ENCODE assay signal across 35 cellular contexts in genomic region chr6:153645326-153645725, GRCh38.
DNase-seq lines count a peak whose midpoint lies in the region; ATAC-seq, FAIRE-seq and TF ChIP-seq lines count a peak whose summit lies in the region.
"Had no signal": no experiment of that assay in that cellular context is flagged by ENCODE, and none has a peak within 500 bp of the region (broad histone marks: within the 10 kb centered on the region; RNA-seq: fewer than 3 reads in every experiment).

No MANE protein-coding gene starts in this region.

- TF ChIP-seq CTCF in HepG2 (CRISPR knock-in tag; IDR thresholded peaks at IDR 0.05), result no peak
- no peak for TF ChIP-seq CTCF in right lobe of liver (IDR thresholded peaks at IDR 0.05)
- no peak for TF ChIP-seq CTCF in IMR-90 (conservative IDR thresholded peaks at IDR 0.05; ENCODE audit: low read depth, low read length)
- TF ChIP-seq CTCF in H1 (IDR thresholded peaks at IDR 0.05; ENCODE audit: control extremely low read depth in 1 of 3, insufficient read depth in 1 of 3, low read depth in 1 of 3, low read length in 3 of 3), result no peak
- no peak for TF ChIP-seq CTCF in nephron progenitor cell (IDR thresholded peaks at IDR 0.05)

- TF ChIP-seq RAD21 in HepG2 (CRISPR knock-in tag; IDR thresholded peaks at IDR 0.05) (no peak), IMR-90 (IDR thresholded peaks at IDR 0.05; ENCODE audit: low read length) (no peak), H1 (IDR thresholded peaks at IDR 0.05 in 1 of 2, conservative IDR thresholded peaks at IDR 0.05 in 1 of 2; ENCODE audit: low read depth in 2 of 2, low read length in 2 of 2) (no peak)

- H2BK5ac ChIP-seq in IMR-90 (ENCODE audit: low read depth, low read length, poor library complexity, severe bottlenecking), result no peak overlapping the region
- no peak overlapping the region for H2BK5ac ChIP-seq in H1 (ENCODE audit: low read depth, low read length)

- H3K56ac ChIP-seq in IMR-90 (ENCODE audit: extremely low read depth, insufficient read depth, low read length) (no peak overlapping the region), H1 (replicated peaks; ENCODE audit: insufficient read length, low read depth, low read length) (no peak overlapping the region)

- intact Hi-C loops in HepG2 (cut with micrococcal nuclease; ENCODE audit: unreplicated experiment), result no loop called here
- intact Hi-C loops in right lobe of liver (cut with DNase I), result no loop called here
- intact Hi-C loops in IMR-90 (cut with micrococcal nuclease), result no loop called here

- H3K27me3 Mint-ChIP-seq in nephron progenitor cell (ENCODE audit: low read depth, poor library complexity), result no peaks in the 10 kb centered on the region
- H3K27me3 Mint-ChIP-seq: B cell; CD4-positive, alpha-beta memory T cell; CD4-positive, alpha-beta T cell; CD4-positive, CD25-positive, alpha-beta regulatory T cell; CD8-positive, alpha-beta memory T cell had no signal

- H3K4me3 Mint-ChIP-seq in nephron progenitor cell, result no peak overlapping the region
- H3K4me3 Mint-ChIP-seq: B cell; CD14-positive monocyte; CD4-positive, alpha-beta memory T cell; CD4-positive, alpha-beta T cell; CD4-positive, CD25-positive, alpha-beta regulatory T cell; CD8-positive, alpha-beta memory T cell; CD8-positive, alpha-beta T cell had no signal

- H3K14ac ChIP-seq in IMR-90 (replicated peaks; ENCODE audit: low read depth, low read length), result no peak overlapping the region
- no peak overlapping the region for H3K14ac ChIP-seq in H1 (ENCODE audit: insufficient read length)

- no peaks in the 10 kb centered on the region for H3K4me1 Mint-ChIP-seq in nephron progenitor cell
- H3K4me1 Mint-ChIP-seq: B cell; CD14-positive monocyte; CD4-positive, alpha-beta memory T cell; CD4-positive, CD25-positive, alpha-beta regulatory T cell; CD8-positive, alpha-beta memory T cell had no signal

- H2BK20ac ChIP-seq in IMR-90 (ENCODE audit: low read depth, low read length) (no peak overlapping the region), H1 (ENCODE audit: low read length) (no peak overlapping the region)

- FAIRE-seq in HepG2 (lab: Jason Lieb, UNC), result no peak
- FAIRE-seq in H1 (lab: Jason Lieb, UNC), result no peak
- FAIRE-seq: A204.1, A549, D721Med had no signal

- no peak overlapping the region for H3K18ac ChIP-seq in IMR-90 (ENCODE audit: low read depth, low read length)
- H3K18ac ChIP-seq in H1 (ENCODE audit: extremely low read depth, low read length), result no peak overlapping the region

- H4K20me1 ChIP-seq in HepG2 (ENCODE audit: insufficient read depth, low read length), result no peaks in the 10 kb centered on the region
- H4K20me1 ChIP-seq in IMR-90 (ENCODE audit: insufficient read depth, low read length), result no peaks in the 10 kb centered on the region
- no peaks in the 10 kb centered on the region for H4K20me1 ChIP-seq in H1 (replicated peaks in 1 of 2; ENCODE audit: control insufficient read depth in 1 of 2, insufficient read depth in 2 of 2, low read length in 2 of 2)
- H4K20me1 ChIP-seq: BLaER1; BLaER1 treated with 17β-estradiol and CSF1 and Interleukin-3, amounts not matched to agents 10 nM and 100 nM had no signal

- H2BK12ac ChIP-seq in H1 (ENCODE audit: low read depth, low read length), result no peak overlapping the region

- H3K23ac ChIP-seq in IMR-90 (ENCODE audit: low read depth, low read length), result no peak overlapping the region
- H3K23ac ChIP-seq in H1 (ENCODE audit: insufficient read length), result no peak overlapping the region

- H2BK15ac ChIP-seq in IMR-90 (ENCODE audit: low read depth, low read length), result no peak overlapping the region
- H2BK15ac ChIP-seq in H1 (ENCODE audit: low read length), result no peak overlapping the region

- dilution Hi-C loops in IMR-90 (cut with HindIII; ENCODE audit: low sequenced_read_pairs, unreplicated experiment), result no loop called here

- WGBS in HepG2 (ENCODE audit: low lambda C conversion rate), result 5% methylated on average over 1 of the region's 1 CpG
- 75% methylated on average over 1 of the region's 1 CpG for WGBS in right lobe of liver (ENCODE audit: insufficient coverage, low coverage, low lambda C conversion rate, missing lambda C conversion rate)
- no CpG with 5 or more reads among the region's 1 CpG for WGBS in IMR-90 (ENCODE audit: extremely low coverage in 2 of 2, insufficient read length in 1 of 2), 2 experiments
- WGBS in H1 (ENCODE audit: extremely low coverage in 1 of 2, insufficient coverage in 1 of 2, insufficient read length in 1 of 2, insufficient replicate concordance in 2 of 2, low coverage in 1 of 2, low lambda C conversion rate in 2 of 2, missing lambda C conversion rate in 1 of 2), 2 experiments, result 95% methylated on average over 1 of the region's 1 CpG; no CpG with 5 or more reads in 1 of the 2 experiments

- H3K36me3 ChIP-seq in HepG2 (replicated peaks in 1 of 2; ENCODE audit: control insufficient read depth in 1 of 2, insufficient read depth in 2 of 2, low read length in 2 of 2) (no peaks in the 10 kb centered on the region), right lobe of liver (no peaks in the 10 kb centered on the region), IMR-90 (ENCODE audit: control insufficient read depth, insufficient read depth, low read length) (no peaks in the 10 kb centered on the region), H1 (ENCODE audit: control insufficient read depth in 2 of 4, insufficient read depth in 4 of 4, low read length in 3 of 4) (no peaks in the 10 kb centered on the region)
- H3K36me3 ChIP-seq: BE2C; BLaER1; BLaER1 treated with 17β-estradiol and CSF1 and Interleukin-3, amounts not matched to agents 10 nM and 100 nM had no signal

- H3K9me3 Mint-ChIP-seq in nephron progenitor cell, result no peaks in the 10 kb centered on the region
- H3K9me3 Mint-ChIP-seq: CD14-positive monocyte; CD4-positive, alpha-beta T cell had no signal

- H2AK5ac ChIP-seq in IMR-90 (ENCODE audit: low read depth, low read length) (no peak overlapping the region), H1 (ENCODE audit: low read depth, low read length) (no peak overlapping the region)

- H3K4me1 ChIP-seq in HepG2 (ENCODE audit: insufficient read depth, low read length) (no peaks in the 10 kb centered on the region), right lobe of liver (no peaks in the 10 kb centered on the region), IMR-90 (ENCODE audit: control insufficient read depth, insufficient read depth, low read length) (no peaks in the 10 kb centered on the region), H1 (replicated peaks in 1 of 4; ENCODE audit: control insufficient read depth in 3 of 4, insufficient read depth in 4 of 4, low read length in 3 of 4) (no peaks in the 10 kb centered on the region)
- H3K4me1 ChIP-seq: A549; BE2C; BLaER1; BLaER1 treated with 17β-estradiol and CSF1 and Interleukin-3, amounts not matched to agents 10 nM and 100 nM; Caco-2 had no signal

- CTCF ChIA-PET in HepG2 (lab: Yijun Ruan, JAX; ENCODE audit: low intra/inter-chr PET ratio, low total read pairs) (no interaction called here), IMR-90 (lab: Yijun Ruan, JAX) (no interaction called here), H1 (lab: Charles Lee; ENCODE audit: partially characterized antibody) (no interaction called here)

- H3K9me3 ChIP-seq in HepG2 (ENCODE audit: low read length) (no peaks in the 10 kb centered on the region), right lobe of liver (no peaks in the 10 kb centered on the region), IMR-90 (ENCODE audit: control insufficient read depth, insufficient read depth, low read length) (no peaks in the 10 kb centered on the region), H1 (ENCODE audit: insufficient read depth in 2 of 2, low read depth in 1 of 2, low read length in 1 of 2) (no peaks in the 10 kb centered on the region)
- H3K9me3 ChIP-seq: A549; BE2C; BLaER1; BLaER1 treated with 17β-estradiol and CSF1 and Interleukin-3, amounts not matched to agents 10 nM and 100 nM; Caco-2 had no signal

- BruUV-seq in HepG2 (replicated peaks; lab: Mats Ljungman, UMichigan) (no TSS peak), IMR-90 (replicated peaks; lab: Mats Ljungman, UMichigan) (no TSS peak)

- H3K79me1 ChIP-seq in IMR-90 (ENCODE audit: low read depth in 1 of 2, low read length in 2 of 2) (no peaks in the 10 kb centered on the region), H1 (ENCODE audit: low read depth, low read length) (no peaks in the 10 kb centered on the region)

- H3K9ac ChIP-seq in HepG2 (ENCODE audit: insufficient read depth, low read depth, low read length) (no peak overlapping the region), IMR-90 (ENCODE audit: low read depth, low read length) (no peak overlapping the region), H1 (replicated peaks in 1 of 4; ENCODE audit: extremely low read depth in 1 of 4, low read depth in 3 of 4, low read length in 3 of 4) (no peak overlapping the region)
- H3K9ac ChIP-seq: BLaER1; BLaER1 treated with 17β-estradiol and CSF1 and Interleukin-3, amounts not matched to agents 10 nM and 100 nM had no signal

- POLR2A ChIA-PET in HepG2 (lab: Yijun Ruan, JAX) (no interaction called here), IMR-90 (lab: Charles Lee; ENCODE audit: unreplicated experiment) (no interaction called here), H1 (lab: Charles Lee; ENCODE audit: partially characterized antibody) (no interaction called here)

- in situ Hi-C loops in HepG2 (cut with HindIII; ENCODE audit: extremely low pct_ligation_motif_present, low pct_unique_long_range_greater_than_20kb), result no loop called here
- in situ Hi-C loops in IMR-90 (cut with MboI; ENCODE audit: low sequenced_read_pairs), result no loop called here

- H4K91ac ChIP-seq in IMR-90 (ENCODE audit: insufficient read depth, low read depth, low read length), result no peak overlapping the region
- H4K91ac ChIP-seq in H1 (replicated peaks; ENCODE audit: insufficient read length, low read length), result no peak overlapping the region

- H3K4me2 ChIP-seq in HepG2 (ENCODE audit: low read depth, low read length) (no peak overlapping the region), IMR-90 (ENCODE audit: low read depth, low read length) (no peak overlapping the region), H1 (ENCODE audit: insufficient read depth in 1 of 2, low read depth in 2 of 2, low read length in 2 of 2) (no peak overlapping the region)
- H3K4me2 ChIP-seq: A549; BLaER1; BLaER1 treated with 17β-estradiol and CSF1 and Interleukin-3, amounts not matched to agents 10 nM and 100 nM had no signal

- H3K27ac Mint-ChIP-seq in nephron progenitor cell, result no peak overlapping the region
- H3K27ac Mint-ChIP-seq: B cell; CD14-positive monocyte; CD4-positive, alpha-beta memory T cell; CD4-positive, alpha-beta T cell; CD4-positive, CD25-positive, alpha-beta regulatory T cell; CD8-positive, alpha-beta memory T cell; CD8-positive, alpha-beta T cell had no signal

- H3K9me1 ChIP-seq in IMR-90 (ENCODE audit: insufficient read depth, low read length), result no peaks in the 10 kb centered on the region

- H3K27ac ChIP-seq in HepG2 (ENCODE audit: extremely low read length, insufficient read depth, low read length) (no peak overlapping the region), right lobe of liver (no peak overlapping the region), IMR-90 (ENCODE audit: insufficient read depth, low read length) (no peak overlapping the region), H1 (ENCODE audit: low read depth, low read length) (no peak overlapping the region)
- H3K27ac ChIP-seq: 22Rv1; A549; BLaER1; BLaER1 treated with 17β-estradiol and CSF1 and Interleukin-3, amounts not matched to agents 10 nM and 100 nM; C4-2B had no signal

- TF ChIP-seq EP300 in HepG2 (IDR thresholded peaks at IDR 0.05; ENCODE audit: low read depth in 2 of 2, low read length in 2 of 2) (no peak), HepG2 (CRISPR knock-in tag; IDR thresholded peaks at IDR 0.05; ENCODE audit: borderline replicate concordance) (no peak), H1 (IDR thresholded peaks at IDR 0.05; ENCODE audit: borderline replicate concordance in 1 of 2, low read depth in 2 of 2, low read length in 2 of 2) (no peak)

- no peak overlapping the region for H2AK9ac ChIP-seq in IMR-90 (replicated peaks; ENCODE audit: low read depth, low read length, poor library complexity)

- H3K4me3 ChIP-seq in HepG2 (replicated peaks in 1 of 3; ENCODE audit: insufficient read depth in 1 of 3, low read depth in 2 of 3, low read length in 3 of 3) (no peak overlapping the region), right lobe of liver (no peak overlapping the region), IMR-90 (ENCODE audit: insufficient read depth, low read depth, low read length) (no peak overlapping the region), H1 (ENCODE audit: extremely low read depth in 1 of 4, insufficient read depth in 2 of 4, low read depth in 3 of 4, low read length in 4 of 4) (no peak overlapping the region)
- H3K4me3 ChIP-seq: A549; BLaER1; BLaER1 treated with 17β-estradiol and CSF1 and Interleukin-3, amounts not matched to agents 10 nM and 100 nM had no signal

- ATAC-seq in HepG2 (no peak), right lobe of liver (no peak), IMR-90 (ENCODE audit: low read depth) (no peak)
- ATAC-seq: A549; CD8-positive, alpha-beta T cell had no signal

- no peaks in the 10 kb centered on the region for H3K23me2 ChIP-seq in H1 (ENCODE audit: low read depth, low read length)

- no peak overlapping the region for H3K4ac ChIP-seq in IMR-90 (ENCODE audit: low read depth, low read length)
- no peak overlapping the region for H3K4ac ChIP-seq in H1 (replicated peaks; ENCODE audit: insufficient read length, low read depth, low read length)

- TF ChIP-seq POLR2A in HepG2 (IDR thresholded peaks at IDR 0.05; ENCODE audit: insufficient read depth in 1 of 2, low read depth in 2 of 2, low read length in 2 of 2), result no peak
- no peak for TF ChIP-seq POLR2A in right lobe of liver (IDR thresholded peaks at IDR 0.05)
- TF ChIP-seq POLR2A in IMR-90 (IDR thresholded peaks at IDR 0.05; ENCODE audit: low read depth, low read length), result no peak
- no peak for TF ChIP-seq POLR2A in H1 (IDR thresholded peaks at IDR 0.05; ENCODE audit: control extremely low read depth in 1 of 2, low read depth in 2 of 2, low read length in 2 of 2)

- H3K27me3 ChIP-seq in HepG2 (ENCODE audit: control insufficient read depth in 1 of 2, insufficient read depth in 2 of 2, low read length in 2 of 2) (no peaks in the 10 kb centered on the region), right lobe of liver (no peaks in the 10 kb centered on the region), IMR-90 (ENCODE audit: control insufficient read depth, insufficient read depth, low read length) (no peaks in the 10 kb centered on the region), H1 (replicated peaks in 1 of 4; ENCODE audit: control insufficient read depth in 3 of 4, extremely low read depth in 1 of 4, insufficient read depth in 3 of 4, low read length in 3 of 4) (no peaks in the 10 kb centered on the region)
- H3K27me3 ChIP-seq: BE2C; BLaER1; BLaER1 treated with 17β-estradiol and CSF1 and Interleukin-3, amounts not matched to agents 10 nM and 100 nM had no signal

- no peaks in the 10 kb centered on the region for H3K36me3 Mint-ChIP-seq in nephron progenitor cell (ENCODE audit: low read depth)
- H3K36me3 Mint-ChIP-seq: CD14-positive monocyte; CD4-positive, alpha-beta memory T cell; CD4-positive, CD25-positive, alpha-beta regulatory T cell; CD8-positive, alpha-beta memory T cell; CD8-positive, alpha-beta T cell had no signal

- DNase-seq in HepG2 (ENCODE audit: low spot score), result no peak
- DNase-seq in right lobe of liver, result no peak
- DNase-seq in IMR-90, result no peak
- DNase-seq in H1 (ENCODE audit: low read depth in 1 of 2, low spot score in 2 of 2), result no peak
- DNase-seq in nephron progenitor cell, result no peak
- DNase-seq in stimulated activated CD4-positive, alpha-beta T cell treated with anti-CD3 and anti-CD28 coated beads, Interleukin-15, amount 100 ng/mL, for 24 hours, result no peak
- DNase-seq: 8988T; ACHN; AML-193; BE2C; C1 segment of cervical spinal cord; Caco-2; Calu3; CD4-positive, alpha-beta memory T cell; CD4-positive, alpha-beta T cell; CD4-positive, CD25-positive, alpha-beta regulatory T cell; CD8-positive, alpha-beta memory T cell; CD8-positive, alpha-beta T cell; COR-L47; DMS 273 treated with DMSO at 0.1 percent for 48 hours; DMS153; DMS53; DMS79; DMS79 treated with DMSO at 0.1 percent for 48 hours; DND-41; EL had no signal

- H4K5ac ChIP-seq in IMR-90 (ENCODE audit: low read depth, low read length) (no peak overlapping the region), H1 (ENCODE audit: insufficient read length, low read depth, low read length) (no peak overlapping the region)

- H2AFZ ChIP-seq in HepG2 (ENCODE audit: low read length) (no peak overlapping the region), IMR-90 (replicated peaks; ENCODE audit: low read length, poor library complexity) (no peak overlapping the region), H1 (ENCODE audit: low read length) (no peak overlapping the region)

- no peak overlapping the region for H2BK120ac ChIP-seq in IMR-90 (ENCODE audit: low read depth, low read length)
- no peak overlapping the region for H2BK120ac ChIP-seq in H1 (replicated peaks; ENCODE audit: low read depth, low read length)

- no peaks in the 10 kb centered on the region for H3K79me2 ChIP-seq in HepG2 (ENCODE audit: insufficient read depth, low read length)
- no peaks in the 10 kb centered on the region for H3K79me2 ChIP-seq in H1 (ENCODE audit: control insufficient read depth in 1 of 2, insufficient read depth in 2 of 2, low read length in 2 of 2)

- H4K8ac ChIP-seq in IMR-90 (ENCODE audit: low read depth in 2 of 2, low read length in 2 of 2) (no peak overlapping the region), H1 (ENCODE audit: extremely low read depth, insufficient read depth, low read length) (no peak overlapping the region)

Comparison
In these comparisons a context has a peak if more than half of its experiments do, and no peak if none do; other contexts are left out.
1. Of the 41 proteins assayed by ChIP-seq in both HepG2 and H1: peak only in HepG2: none; only in H1: none; in both: CEBPB; in neither: 39; mixed calls (peak in some experiments, not most) for 1.